Comparison of ENCODE assay signal across 8 cellular contexts in the genomic region with DNA sequence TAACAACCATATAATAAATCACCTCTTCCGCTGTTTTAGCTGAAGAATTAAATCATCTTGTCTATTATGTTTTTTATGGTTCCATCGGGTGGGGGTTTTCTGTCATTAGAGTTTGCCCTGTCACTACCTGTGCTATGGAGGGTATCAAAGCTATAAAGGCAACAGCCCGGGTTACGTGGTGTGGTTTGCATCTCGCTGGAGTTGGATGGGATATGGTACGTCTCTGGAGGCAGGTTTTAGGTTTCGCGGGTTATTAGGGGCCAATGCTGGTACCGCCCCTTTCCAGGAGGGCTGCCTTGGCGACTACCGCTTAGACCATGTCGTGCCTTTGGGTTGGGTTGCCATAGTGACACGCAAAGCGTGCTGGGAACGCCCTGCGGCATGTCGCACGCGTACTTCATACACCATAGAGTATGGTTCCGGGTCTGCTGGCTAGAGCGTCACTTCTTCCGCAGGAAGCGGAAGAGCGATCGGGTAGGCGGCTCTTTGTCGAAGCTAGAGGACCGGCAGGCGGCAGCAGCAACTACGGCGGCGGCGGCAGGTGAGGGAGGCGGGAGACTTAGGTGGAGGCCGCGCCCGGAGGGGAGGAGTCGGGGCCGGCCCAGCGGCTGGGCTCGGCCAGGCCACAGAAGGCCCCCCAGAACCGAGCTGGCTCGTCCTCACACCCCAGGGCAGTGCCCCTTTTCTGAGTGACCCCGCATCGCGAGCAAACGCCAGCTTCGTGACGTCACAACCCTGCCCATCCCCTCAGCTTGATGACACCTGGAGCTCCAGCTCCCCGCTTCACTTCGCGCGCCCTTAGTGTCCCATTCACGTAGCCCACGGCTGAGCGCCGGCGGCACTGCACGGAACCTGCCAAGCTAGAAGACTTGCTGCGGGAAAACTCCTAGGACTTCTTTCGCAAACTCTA. TPM values are rescaled to one million over a fixed set of nuclear protein-coding genes. Genes with fewer than 3 reads are reported as not detected.
DNase-seq lines count a peak whose midpoint lies in the region; TF ChIP-seq lines count a peak whose summit lies in the region.

A gene with protein sequence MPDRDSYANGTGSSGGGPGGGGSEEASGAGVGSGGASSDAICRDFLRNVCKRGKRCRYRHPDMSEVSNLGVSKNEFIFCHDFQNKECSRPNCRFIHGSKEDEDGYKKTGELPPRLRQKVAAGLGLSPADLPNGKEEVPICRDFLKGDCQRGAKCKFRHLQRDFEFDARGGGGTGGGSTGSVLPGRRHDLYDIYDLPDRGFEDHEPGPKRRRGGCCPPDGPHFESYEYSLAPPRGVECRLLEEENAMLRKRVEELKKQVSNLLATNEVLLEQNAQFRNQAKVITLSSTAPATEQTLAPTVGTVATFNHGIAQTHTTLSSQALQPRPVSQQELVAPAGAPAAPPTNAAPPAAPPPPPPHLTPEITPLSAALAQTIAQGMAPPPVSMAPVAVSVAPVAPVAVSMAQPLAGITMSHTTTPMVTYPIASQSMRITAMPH (plus strand): TSS at position 489 of the 910 bp plus-strand sequence. CDS start 2,297 bp downstream, outside the sequence.

- peaks cover 11% of the 10 kb centered on the region for H3K79me2 ChIP-seq in mesendoderm (ENCODE audit: control insufficient read depth, insufficient read depth, low read length)

- peak within 1 kb of the TSS; percentile 1 for H2AK5ac ChIP-seq in mesendoderm (ENCODE audit: low read length)

- H3K36me3 ChIP-seq in endocrine pancreas (ENCODE audit: control insufficient read depth, insufficient read depth, low read length) (peaks cover 3% of the 10 kb centered on the region), mesendoderm (ENCODE audit: control insufficient read depth, insufficient read depth, low read length) (peaks cover 3% of the 10 kb centered on the region)

- H3K4me2 ChIP-seq in mesendoderm (ENCODE audit: low read length): peak within 1 kb of the TSS; percentile 94

- H4K5ac ChIP-seq in mesendoderm (ENCODE audit: low read length): no peak within 1 kb of the TSS

- no CpG with 5 or more reads among the region's 61 CpGs for WGBS in mesendoderm (ENCODE audit: extremely low coverage, insufficient coverage, low lambda C conversion rate)

- DNase-seq in COR-L47 (lab: John Stamatoyannopoulos, UW) (peak; percentile 99), GM20000 (ENCODE audit: low spot score) (peak; percentile 94), HT-29 (ENCODE audit: low spot score) (peak; percentile 98), mesendoderm (peak; percentile 100)
- peak; percentile 96 for DNase-seq in NK-92 treated with Interleukin-12 subunit alpha and Interleukin-12 subunit beta, amount 100 ng/mL, for 24 hours (lab: John Stamatoyannopoulos, UW)
- DNase-seq in activated CD8-positive, alpha-beta memory T cell treated with anti-CD3 and anti-CD28 coated beads for 48 hours (ENCODE audit: low read depth in 2 of 3, low spot score in 2 of 3): peak; percentile 93 to 98 (median 97)
- peak; percentile 95 for DNase-seq in stimulated activated CD8-positive, alpha-beta memory T cell treated with anti-CD3 and anti-CD28 coated beads, Interleukin-15, amount 100 ng/mL, for 1 hour (ENCODE audit: low read depth)

- H3K4me3 ChIP-seq in endocrine pancreas (ENCODE audit: control insufficient read depth, insufficient read depth, low read length) (peak within 1 kb of the TSS; percentile 99), mesendoderm (ENCODE audit: low read length) (peak within 1 kb of the TSS; percentile 88)

- H3K27ac ChIP-seq in mesendoderm (ENCODE audit: low read depth, low read length): peak within 1 kb of the TSS; percentile 46

- no peak within 1 kb of the TSS for H2BK5ac ChIP-seq in mesendoderm (ENCODE audit: low read length)

- H3K4ac ChIP-seq in mesendoderm (ENCODE audit: low read depth, low read length): no peak within 1 kb of the TSS

- H3K4me1 ChIP-seq in endocrine pancreas (ENCODE audit: control insufficient read depth, insufficient read depth, low read length) (peaks cover 12% of the 10 kb centered on the region), mesendoderm (ENCODE audit: control insufficient read depth, low read depth, low read length) (peaks cover 7% of the 10 kb centered on the region)

- peak within 1 kb of the TSS; percentile 98 for H3K56ac ChIP-seq in mesendoderm (ENCODE audit: low read length)

- no peaks in the 10 kb centered on the region for H3K27me3 ChIP-seq in endocrine pancreas (ENCODE audit: control insufficient read depth, insufficient read depth, low read length)
- H3K27me3 ChIP-seq in mesendoderm (ENCODE audit: insufficient read depth, low read length, poor library complexity): no peaks in the 10 kb centered on the region

- peak; percentile 39 for TF ChIP-seq CTCF in GM20000 (IDR thresholded peaks at IDR 0.05; ENCODE audit: extremely low read depth, missing control alignments)

- H2BK15ac ChIP-seq in mesendoderm (replicated peaks; ENCODE audit: low read depth): no peak within 1 kb of the TSS

- no peaks in the 10 kb centered on the region for H3K9me3 ChIP-seq in endocrine pancreas (ENCODE audit: control insufficient read depth, low read length)

- no peak within 1 kb of the TSS for H4K8ac ChIP-seq in mesendoderm (ENCODE audit: low read depth, low read length)

- H3K79me1 ChIP-seq in mesendoderm (ENCODE audit: low read length): no peaks in the 10 kb centered on the region

- no peak within 1 kb of the TSS for H2BK120ac ChIP-seq in mesendoderm (ENCODE audit: low read depth, low read length)

- H3K18ac ChIP-seq in mesendoderm (ENCODE audit: low read length): peak within 1 kb of the TSS; percentile 35

- no peak within 1 kb of the TSS for H3K23ac ChIP-seq in mesendoderm (ENCODE audit: low read length)

- H3K9ac ChIP-seq in endocrine pancreas (ENCODE audit: control insufficient read depth, insufficient read depth, low read length): peak within 1 kb of the TSS; percentile 93
- peak within 1 kb of the TSS; percentile 98 for H3K9ac ChIP-seq in mesendoderm (ENCODE audit: low read length)

RNA-seq across cellular contexts. Expression of the gene that starts here (rescaled TPM):
- total RNA-seq in HT-29 (2014; rRNA removed; shearing (Covaris generic)): 3.9 and 4.1 TPM in 2 replicates
- polyA plus RNA-seq in mesendoderm (2013, experiment 1 of 2): 2.1 TPM
- 2.1 TPM for polyA plus RNA-seq in mesendoderm (2013, experiment 2 of 2)

Comparison
In these comparisons a context has a peak if more than half of its experiments do, and no peak if none do; other contexts are left out.
1. Peak in every context shown above with its lines: DNase-seq, H3K4me3 ChIP-seq and H3K27ac ChIP-seq.